8 cellular contexts compared by ENCODE assay signal in the genomic region with DNA sequence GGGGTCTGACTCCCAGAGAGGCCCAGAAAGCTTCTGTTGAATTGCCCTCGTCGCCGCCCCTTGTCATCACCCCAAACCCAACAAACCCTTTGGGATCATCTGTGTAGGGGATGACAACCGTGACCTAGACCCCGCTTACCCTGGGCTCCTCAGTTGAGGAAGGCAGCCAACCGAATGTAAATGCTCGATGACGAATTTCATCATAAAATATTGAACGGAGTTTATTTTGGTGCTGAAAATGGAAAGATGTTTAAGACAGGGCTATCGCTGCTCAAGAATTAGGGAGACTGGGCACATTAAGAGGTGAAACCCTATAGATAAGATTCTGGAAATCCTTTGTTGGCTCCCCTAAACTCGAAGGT. TPM values are rescaled to one million over a fixed set of nuclear protein-coding genes. Genes with fewer than 3 reads are reported as not detected.
A peak's percentile ranks its signal among the peaks of the same experiment; 100 is the strongest.
DNase-seq lines count a peak whose midpoint lies in the region; ATAC-seq, FAIRE-seq and TF ChIP-seq lines count a peak whose summit lies in the region.

No MANE protein-coding gene starts in this region.

- H3K4me3 ChIP-seq in A549 (peak overlapping the region; percentile 64), HUES6 (ENCODE audit: low read depth, low read length) (peak overlapping the region; percentile 94), choroid plexus epithelial cell (ENCODE audit: low read depth, low read length) (peak overlapping the region; percentile 97), mucosa of stomach (ENCODE audit: low read length) (peak overlapping the region; percentile 78)

- TF ChIP-seq CTCF in A549 (IDR thresholded peaks at IDR 0.05) (no peak), choroid plexus epithelial cell (conservative IDR thresholded peaks at IDR 0.05; ENCODE audit: low read depth, low read length) (no peak), GM20000 (IDR thresholded peaks at IDR 0.05; ENCODE audit: extremely low read depth, missing control alignments) (no peak)

- POLR2A ChIA-PET in A549 (lab: Yijun Ruan, JAX): interaction anchor here (0.6 to 2.0 kb wide), 4 partner anchors 39 to 97 kb away, joined by 3 to 9 read pairs (median 6); a partner anchor contains a TSS

- WGBS in A549 (ENCODE audit: missing lambda C conversion rate): 2% methylated on average over 11 of the region's 11 CpGs

- H3K27me3 ChIP-seq in HUES6 (ENCODE audit: control insufficient read depth, insufficient read depth, low read length) (no peaks in the 10 kb centered on the region), mucosa of stomach (ENCODE audit: control insufficient read depth, insufficient read depth, low read length) (no peaks in the 10 kb centered on the region)

- TF ChIP-seq POLR2A in A549 (IDR thresholded peaks at IDR 0.05; ENCODE audit: low read length): no peak

- peak overlapping the region; percentile 91 for H3K4me2 ChIP-seq in A549

- H3K27ac ChIP-seq in A549 (peak overlapping the region; percentile 94 to 97), HUES6 (ENCODE audit: low read depth, low read length) (no peak overlapping the region; the same call in 1 of the 2 replicates)

- ATAC-seq in A549 (peak; percentile 33 to 44; a peak in 5 of 6 replicates), GM19452 (IDR thresholded peaks at IDR 0.05; ENCODE audit: unreplicated experiment) (peak; percentile 3)

- DNase-seq in A549 (ENCODE audit: low read depth in 1 of 2, low spot score in 1 of 2): no peak
- no peak for DNase-seq in choroid plexus epithelial cell (ENCODE audit: low read depth)
- no peak for DNase-seq in effector CD4-positive, alpha-beta T cell
- no peak for DNase-seq in NCI-H146 (lab: John Stamatoyannopoulos, UW)
- DNase-seq in GM20000 (ENCODE audit: low spot score): no peak

- CTCF ChIA-PET in A549 (lab: Yijun Ruan, JAX): interaction anchor here (1.2 kb wide), 1 partner anchor 36 kb away, joined by 3 read pairs; no protein-coding TSS in a partner anchor

- no peak for FAIRE-seq in A549 (lab: Jason Lieb, UNC)

- TF ChIP-seq EP300 in A549 (IDR thresholded peaks at IDR 0.05): no peak

- TF ChIP-seq RAD21 in A549 (conservative IDR thresholded peaks at IDR 0.05 in 1 of 2, IDR thresholded peaks at IDR 0.05 in 1 of 2): no peak

- H3K9me3 ChIP-seq in A549: no peaks in the 10 kb centered on the region
- H3K9me3 ChIP-seq in HUES6 (ENCODE audit: control insufficient read depth, insufficient read depth, low read depth, low read length): no peaks in the 10 kb centered on the region
- H3K9me3 ChIP-seq in mucosa of stomach (ENCODE audit: control insufficient read depth, low read length): no peaks in the 10 kb centered on the region

- peaks cover 8% of the 10 kb centered on the region; the same call in 2 of the 3 replicates for H3K4me1 ChIP-seq in A549
- no peaks in the 10 kb centered on the region for H3K4me1 ChIP-seq in HUES6 (ENCODE audit: control insufficient read depth, insufficient read depth, low read length)
- peaks cover 6% of the 10 kb centered on the region for H3K4me1 ChIP-seq in mucosa of stomach (ENCODE audit: control insufficient read depth, insufficient read depth, low read length)

- H3K9ac ChIP-seq in HUES6 (ENCODE audit: low read length) (peak overlapping the region; percentile 96), mucosa of stomach (ENCODE audit: low read length) (peak overlapping the region; percentile 92)

- H3K36me3 ChIP-seq in HUES6 (ENCODE audit: control insufficient read depth, insufficient read depth, low read length) (no peaks in the 10 kb centered on the region; the same call in 1 of the 2 replicates), mucosa of stomach (ENCODE audit: control insufficient read depth, insufficient read depth, low read length) (no peaks in the 10 kb centered on the region)

TF ChIP-seq in A549, 52 proteins besides CTCF, POLR2A, EP300 and RAD21:
- no peak for TF ChIP-seq EHF (CRISPR knock-in tag; IDR thresholded peaks at IDR 0.05)
- TF ChIP-seq, protein P1, sequence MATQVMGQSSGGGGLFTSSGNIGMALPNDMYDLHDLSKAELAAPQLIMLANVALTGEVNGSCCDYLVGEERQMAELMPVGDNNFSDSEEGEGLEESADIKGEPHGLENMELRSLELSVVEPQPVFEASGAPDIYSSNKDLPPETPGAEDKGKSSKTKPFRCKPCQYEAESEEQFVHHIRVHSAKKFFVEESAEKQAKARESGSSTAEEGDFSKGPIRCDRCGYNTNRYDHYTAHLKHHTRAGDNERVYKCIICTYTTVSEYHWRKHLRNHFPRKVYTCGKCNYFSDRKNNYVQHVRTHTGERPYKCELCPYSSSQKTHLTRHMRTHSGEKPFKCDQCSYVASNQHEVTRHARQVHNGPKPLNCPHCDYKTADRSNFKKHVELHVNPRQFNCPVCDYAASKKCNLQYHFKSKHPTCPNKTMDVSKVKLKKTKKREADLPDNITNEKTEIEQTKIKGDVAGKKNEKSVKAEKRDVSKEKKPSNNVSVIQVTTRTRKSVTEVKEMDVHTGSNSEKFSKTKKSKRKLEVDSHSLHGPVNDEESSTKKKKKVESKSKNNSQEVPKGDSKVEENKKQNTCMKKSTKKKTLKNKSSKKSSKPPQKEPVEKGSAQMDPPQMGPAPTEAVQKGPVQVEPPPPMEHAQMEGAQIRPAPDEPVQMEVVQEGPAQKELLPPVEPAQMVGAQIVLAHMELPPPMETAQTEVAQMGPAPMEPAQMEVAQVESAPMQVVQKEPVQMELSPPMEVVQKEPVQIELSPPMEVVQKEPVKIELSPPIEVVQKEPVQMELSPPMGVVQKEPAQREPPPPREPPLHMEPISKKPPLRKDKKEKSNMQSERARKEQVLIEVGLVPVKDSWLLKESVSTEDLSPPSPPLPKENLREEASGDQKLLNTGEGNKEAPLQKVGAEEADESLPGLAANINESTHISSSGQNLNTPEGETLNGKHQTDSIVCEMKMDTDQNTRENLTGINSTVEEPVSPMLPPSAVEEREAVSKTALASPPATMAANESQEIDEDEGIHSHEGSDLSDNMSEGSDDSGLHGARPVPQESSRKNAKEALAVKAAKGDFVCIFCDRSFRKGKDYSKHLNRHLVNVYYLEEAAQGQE (IDR thresholded peaks at IDR 0.05): no peak
- no peak for TF ChIP-seq FOXS1 (CRISPR knock-in tag; IDR thresholded peaks at IDR 0.05)
- no peak for TF ChIP-seq ZC3H11A (IDR thresholded peaks at IDR 0.05)
- TF ChIP-seq MAZ (IDR thresholded peaks at IDR 0.05; ENCODE audit: borderline replicate concordance, low read depth, low read length): no peak
- no peak for TF ChIP-seq RFX5 (IDR thresholded peaks at IDR 0.05)
- no peak for TF ChIP-seq HOXB13 (CRISPR knock-in tag; IDR thresholded peaks at IDR 0.05; ENCODE audit: low read depth)
- no peak for TF ChIP-seq HDAC2 (IDR thresholded peaks at IDR 0.05)
- TF ChIP-seq KDM1A (IDR thresholded peaks at IDR 0.05; ENCODE audit: low read depth): no peak
- no peak for TF ChIP-seq NFE2L2 (conservative IDR thresholded peaks at IDR 0.05; ENCODE audit: low read length)
- TF ChIP-seq FOSL2 (IDR thresholded peaks at IDR 0.05): no peak
- no peak for TF ChIP-seq FOSL2 (CRISPR knock-in tag; IDR thresholded peaks at IDR 0.05)
- no peak for TF ChIP-seq TP53 (CRISPR knock-in tag; IDR thresholded peaks at IDR 0.05)
- no peak for TF ChIP-seq BHLHE40 (IDR thresholded peaks at IDR 0.05; ENCODE audit: low read depth, low read length)
- TF ChIP-seq GATA3 (IDR thresholded peaks at IDR 0.05; ENCODE audit: borderline replicate concordance): no peak
- no peak for TF ChIP-seq CEBPB (IDR thresholded peaks at IDR 0.05)

RNA-seq across cellular contexts. Expression of a gene that starts 0.5 kb away (rescaled TPM):
- 100 and 101 TPM in 2 replicates for polyA plus RNA-seq in A549 (2011; rRNA removed)
- 17.9 and 20.5 TPM in 2 replicates for polyA plus RNA-seq in A549 (2012; cell fraction: cytosol; rRNA removed)
- 10.2 and 19.3 TPM in 2 replicates for polyA plus RNA-seq in A549 (2012; cell fraction: nucleus; rRNA removed)
- polyA plus RNA-seq in A549 (2017; fragmentation: RNase III; extraction: RNeasy Plus Mini Kit Qiagen cat#74134 plus additional on column Dnase treatment): 47.1 to 53.8 TPM (median 47.9 TPM) in 3 replicates
- polyA minus RNA-seq in A549 (2011; rRNA and poly(A)+ RNA removed): 7.5 and 8.8 TPM in 2 replicates

RNA-seq across cellular contexts. Expression of a gene that starts 44.2 kb away (rescaled TPM):
- polyA plus RNA-seq in A549 (2011; rRNA removed) (410 and 411 TPM in 2 replicates), A549 (2017; fragmentation: RNase III; extraction: RNeasy Plus Mini Kit Qiagen cat#74134 plus additional on column Dnase treatment) (260 to 286 TPM (median 261 TPM) in 3 replicates)
- polyA plus RNA-seq in A549 (2012; cell fraction: cytosol; rRNA removed): 276 and 300 TPM in 2 replicates
- 108 and 132 TPM in 2 replicates for polyA plus RNA-seq in A549 (2012; cell fraction: nucleus; rRNA removed)
- polyA minus RNA-seq in A549 (2011; rRNA and poly(A)+ RNA removed): 115 and 129 TPM in 2 replicates

RNA-seq across cellular contexts. Expression of a gene that starts 48.4 kb away (rescaled TPM):
- polyA plus RNA-seq in A549 (2011; rRNA removed) (0.22 and 0.56 TPM in 2 replicates), A549 (2017; fragmentation: RNase III; extraction: RNeasy Plus Mini Kit Qiagen cat#74134 plus additional on column Dnase treatment) (0.15 to 0.77 TPM (median 0.59 TPM) in 3 replicates)
- 0.12 and 0.16 TPM in 2 replicates for polyA plus RNA-seq in A549 (2012; cell fraction: cytosol; rRNA removed)
- polyA plus RNA-seq in A549 (2012; cell fraction: nucleus; rRNA removed): 0.04 and 0.06 TPM in 2 replicates
- polyA minus RNA-seq in A549 (2011; rRNA and poly(A)+ RNA removed): 6.5 and 109 TPM in 2 replicates
